Comparison of ENCODE assay signal across 8 cellular contexts in the genomic region with DNA sequence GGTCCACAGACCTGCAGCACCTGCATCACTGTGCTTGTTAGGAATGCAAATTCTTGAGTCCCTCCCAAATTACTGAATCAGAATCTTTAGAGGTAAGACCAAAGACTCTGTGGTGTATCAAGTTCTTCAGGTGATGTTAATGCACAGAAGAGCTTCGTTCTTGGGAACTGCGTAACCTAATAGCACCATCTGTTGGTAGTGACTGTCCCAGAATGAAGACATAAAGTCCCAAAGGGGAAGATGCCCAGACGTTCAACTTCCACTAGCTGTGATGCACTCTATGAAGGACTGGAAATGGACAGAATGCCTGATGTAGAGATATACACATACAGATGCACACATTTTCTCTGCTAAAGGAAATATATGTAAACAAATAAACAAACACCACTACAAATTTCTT.
A peak's percentile ranks its signal among the peaks of the same experiment; 100 is the strongest.
DNase-seq lines count a peak whose midpoint lies in the region; ATAC-seq and TF ChIP-seq lines count a peak whose summit lies in the region.

No MANE protein-coding gene starts in this region.

- ATAC-seq in HG02678 (IDR thresholded peaks at IDR 0.05; ENCODE audit: unreplicated experiment), result peak; percentile 90
- ATAC-seq in GM19324 (IDR thresholded peaks at IDR 0.05; ENCODE audit: low FRiP score, unreplicated experiment), result no peak
- ATAC-seq in GM19328 (IDR thresholded peaks at IDR 0.05; ENCODE audit: unreplicated experiment), result no peak

- H3K36me3 Mint-ChIP-seq in MCF 10A (ENCODE audit: insufficient read depth, unreplicated experiment), result no peaks in the 10 kb centered on the region

- no peaks in the 10 kb centered on the region for H3K9me3 Mint-ChIP-seq in MCF 10A (ENCODE audit: unreplicated experiment)

- intact Hi-C loops in MCF 10A (cut with micrococcal nuclease), result loop anchor here (10.0 kb wide), 2 partner anchors 970 to 1050 kb away; no protein-coding TSS in a partner anchor

- H3K27me3 Mint-ChIP-seq in MCF 10A (ENCODE audit: insufficient read depth, unreplicated experiment), result peaks cover 13% of the 10 kb centered on the region

- POLR2A ChIA-PET in MCF 10A (lab: Yijun Ruan, JAX), result no interaction called here

- no peak overlapping the region for H3K4me3 Mint-ChIP-seq in MCF 10A (ENCODE audit: unreplicated experiment)

- peaks cover 7% of the 10 kb centered on the region for H3K4me1 Mint-ChIP-seq in MCF 10A (ENCODE audit: insufficient read depth, unreplicated experiment)

- peak; percentile 37 for DNase-seq in NCI-H510A treated with DMSO at 0.1 percent for 48 hours (lab: John Stamatoyannopoulos, UW)
- DNase-seq in NCI-H510A (lab: John Stamatoyannopoulos, UW), result no peak
- peak; percentile 6 to 7 for DNase-seq in NCI-H1930 (lab: John Stamatoyannopoulos, UW)
- DNase-seq in MCF 10A (ENCODE audit: unreplicated experiment), result peak; percentile 50
- DNase-seq in medulla oblongata (ENCODE audit: extremely low spot score), result peak; percentile 90

- peak; percentile 44 for TF ChIP-seq CTCF in MCF 10A (IDR thresholded peaks at IDR 0.05; ENCODE audit: unreplicated experiment)

- no peak overlapping the region for H3K27ac Mint-ChIP-seq in MCF 10A (ENCODE audit: low read depth, unreplicated experiment)

- CTCF ChIA-PET in MCF 10A (lab: Yijun Ruan, JAX), result interaction anchor here (0.6 to 1.2 kb wide), 11 partner anchors 9 to 1766 kb away, joined by 3 to 6 read pairs (median 4); no protein-coding TSS in a partner anchor

- no TSS peak for BruUV-seq in MCF 10A (replicated peaks; lab: Mats Ljungman, UMichigan)
